In genomic region chr5:40171971-40172370, GRCh38 we compare ENCODE assay signal across 17 cellular contexts.
A peak's percentile ranks its signal among the peaks of the same experiment; 100 is the strongest.
DNase-seq lines count a peak whose midpoint lies in the region; ATAC-seq, FAIRE-seq and TF ChIP-seq lines count a peak whose summit lies in the region.
"Had no signal": no experiment of that assay in that cellular context is flagged by ENCODE, and none has a peak within 500 bp of the region (broad histone marks: within the 10 kb centered on the region; RNA-seq: fewer than 3 reads in every experiment).

No MANE protein-coding gene starts in this region.

- intact Hi-C loops in pancreas (cut with DNase I), result no loop called here

- FAIRE-seq in RCC 7860 (lab: Jason Lieb, UNC) (peak; percentile 96), pancreas (lab: Jason Lieb, UNC) (peak; percentile 23)
- FAIRE-seq: frontal cortex had no signal

- no peaks in the 10 kb centered on the region for H3K27me3 ChIP-seq in pancreas
- H3K27me3 ChIP-seq: BLaER1 treated with 17β-estradiol and CSF1 and Interleukin-3, amounts not matched to agents 10 nM and 100 nM; body of pancreas; suprapubic skin had no signal

- no peak for TF ChIP-seq CTCF in pancreas (IDR thresholded peaks at IDR 0.05)

- 60 to 99% methylated on average over 2 of the region's 2 CpGs for WGBS in pancreas, 2 donors

- H3K4me1 ChIP-seq in pancreas, result no peaks in the 10 kb centered on the region
- H3K4me1 ChIP-seq: BLaER1 treated with 17β-estradiol and CSF1 and Interleukin-3, amounts not matched to agents 10 nM and 100 nM; body of pancreas; suprapubic skin had no signal

- peak; percentile 76 for DNase-seq in EL
- peak; percentile 73 for DNase-seq in RCC 7860 (ENCODE audit: low spot score)
- no peak for DNase-seq in pancreas
- no peak for DNase-seq in midbrain (lab: John Stamatoyannopoulos, UW)
- no peak for DNase-seq in stimulated activated CD4-positive, alpha-beta T cell treated with anti-CD3 and anti-CD28 coated beads, Interleukin-1b, Interleukin-23, amount 100 ng/mL, for 48 hours
- DNase-seq in hypothalamus (lab: John Stamatoyannopoulos, UW), result no peak
- DNase-seq in NCI-H128 (lab: John Stamatoyannopoulos, UW; ENCODE audit: unreplicated experiment), result no peak
- DNase-seq: activated CD8-positive, alpha-beta memory T cell treated with anti-CD3 and anti-CD28 coated beads, Interleukin-2, amount 50 U/mL, for 4 hours; activated naive CD4-positive, alpha-beta T cell; body of pancreas; GOT3; NCI-H2081; Right ventricle myocardium superior had no signal

- no peak overlapping the region for H3K27ac ChIP-seq in pancreas
- H3K27ac ChIP-seq: BLaER1 treated with 17β-estradiol and CSF1 and Interleukin-3, amounts not matched to agents 10 nM and 100 nM; body of pancreas; suprapubic skin had no signal

- no peaks in the 10 kb centered on the region for H3K36me3 ChIP-seq in pancreas
- H3K36me3 ChIP-seq: BLaER1 treated with 17β-estradiol and CSF1 and Interleukin-3, amounts not matched to agents 10 nM and 100 nM; suprapubic skin had no signal

- H3K4me3 ChIP-seq in pancreas, result no peak overlapping the region
- H3K4me3 ChIP-seq: BLaER1 treated with 17β-estradiol and CSF1 and Interleukin-3, amounts not matched to agents 10 nM and 100 nM; body of pancreas; suprapubic skin had no signal

- no peaks in the 10 kb centered on the region for H3K9me3 ChIP-seq in pancreas
- H3K9me3 ChIP-seq: body of pancreas had no signal

- ATAC-seq in esophagus mucosa (peak; percentile 45), pancreas (no peak)
- ATAC-seq: body of pancreas had no signal

Comparison
In these comparisons a context has a peak if more than half of its experiments do, and no peak if none do; other contexts are left out.
1. DNase-seq: peak in EL (single experiment) and RCC 7860 (single experiment); none in pancreas (0 of 6), midbrain (single experiment), stimulated activated CD4-positive, alpha-beta T cell treated with anti-CD3 and anti-CD28 coated beads, Interleukin-1b, Interleukin-23, amount 100 ng/mL, for 48 hours (single experiment), hypothalamus (0 of 51) and NCI-H128 (single experiment).